ENCODE assay signal across 11 cellular contexts in genomic region chr2:207156451-207157161, GRCh38. TPM values are rescaled to one million over a fixed set of nuclear protein-coding genes. Genes with fewer than 3 reads are reported as not detected.
DNase-seq lines count a peak whose midpoint lies in the region; ATAC-seq, FAIRE-seq and TF ChIP-seq lines count a peak whose summit lies in the region.
"Had no signal": no experiment of that assay in that cellular context is flagged by ENCODE, and none has a peak within 500 bp of the region (broad histone marks: within the 10 kb centered on the region; RNA-seq: fewer than 3 reads in every experiment).

No MANE protein-coding gene starts in this region.

- RAD21 ChIA-PET in GM12878 (lab: Charles Lee; ENCODE audit: unreplicated experiment), result interaction anchor here (0.6 to 2.6 kb wide), 2 partner anchors 9 to 14 kb away, joined by 3 to 22 read pairs; partner anchors contain the start of gene KLF7

- POLR2A ChIA-PET in GM12878 (lab: Charles Lee), result interaction anchor here (1.5 to 5.5 kb wide), 4 partner anchors 9 to 22 kb away, joined by 4 to 46 read pairs (median 14); partner anchors contain the start of gene KLF7

- no peak for FAIRE-seq in GM12878 (lab: Jason Lieb, UNC)

- TF ChIP-seq POLR2A in GM12878 (IDR thresholded peaks at IDR 0.05; ENCODE audit: low read depth, low read length) (no peak), stomach (IDR thresholded peaks at IDR 0.05) (no peak)

- in situ Hi-C loops in GM12878 (cut with MboI), result no loop called here

- H3K4me3 ChIP-seq in GM12878 (no peak overlapping the region), stomach (no peak overlapping the region)
- H3K4me3 ChIP-seq: BLaER1 treated with 17β-estradiol and CSF1 and Interleukin-3, amounts not matched to agents 10 nM and 100 nM; SJCRH30 had no signal

- TF ChIP-seq CTCF in GM12878 (IDR thresholded peaks at IDR 0.05 in 2 of 3, conservative IDR thresholded peaks at IDR 0.05 in 1 of 3; ENCODE audit: control insufficient read depth in 2 of 3, extremely low read depth in 1 of 3, insufficient read depth in 1 of 3, low read depth in 3 of 3, low read length in 3 of 3), result no peak
- TF ChIP-seq CTCF in stomach (IDR thresholded peaks at IDR 0.05), result no peak

- peaks cover 28% of the 10 kb centered on the region for H3K4me1 ChIP-seq in GM12878 (ENCODE audit: control insufficient read depth, insufficient read depth, low read length)
- H3K4me1 ChIP-seq in stomach, result peaks cover 23 to 100% (median 71%) of the 10 kb centered on the region in 4 donors

- H3K4me1 Mint-ChIP-seq in activated naive CD4-positive, alpha-beta T cell treated with anti-CD3 and anti-CD28 coated beads, Interleukin-2, amount 10 ng/mL, durations not matched to agents 7 days and 5 days, result peaks cover 96% of the 10 kb centered on the region

- TF ChIP-seq EP300 in GM12878 (IDR thresholded peaks at IDR 0.05; ENCODE audit: borderline replicate concordance in 1 of 2, control insufficient read depth in 1 of 2, low read depth in 2 of 2, low read length in 2 of 2), result peak in 1 of 2 experiments; percentile 80; a peak in 1 of 4 replicates
- no peak for TF ChIP-seq EP300 in stomach (IDR thresholded peaks at IDR 0.05)

- no peak overlapping the region for H2AFZ ChIP-seq in GM12878 (ENCODE audit: control insufficient read depth, low read depth, low read length)

- DNase-seq in activated naive CD4-positive, alpha-beta T cell treated with anti-CD3 and anti-CD28 coated beads, Interleukin-2, amount 10 ng/mL, durations not matched to agents 7 days and 5 days, result no peak
- DNase-seq in activated naive CD4-positive, alpha-beta T cell (lab: John Stamatoyannopoulos, UW), result no peak
- no peak for DNase-seq in GM12878 (ENCODE audit: low read depth, low spot score)
- DNase-seq in stomach, result no peak
- no peak for DNase-seq in DMS79 (lab: John Stamatoyannopoulos, UW)
- DNase-seq in COLO668 (lab: John Stamatoyannopoulos, UW; ENCODE audit: unreplicated experiment), result no peak
- DNase-seq in substantia nigra (lab: John Stamatoyannopoulos, UW), result no peak
- DNase-seq: cerebellar nuclear complex, SJCRH30 had no signal

- peak; percentile 77 for ATAC-seq in HG03039 (IDR thresholded peaks at IDR 0.05; ENCODE audit: unreplicated experiment)
- peak; percentile 78 for ATAC-seq in GM12878

- intact Hi-C loops in GM12878 (cut with micrococcal nuclease; ENCODE audit: unreplicated experiment), result no loop called here
- intact Hi-C loops in stomach (cut with DNase I; ENCODE audit: low total_unique reads), result no loop called here

- SMC1A ChIA-PET in GM12878 (lab: Charles Lee; ENCODE audit: uncharacterized antibody, unreplicated experiment), result interaction anchor here (0.6 to 7.2 kb wide), 11 partner anchors 10 to 442 kb away, joined by 3 to 61 read pairs (median 4); partner anchors contain the start of gene KLF7

- WGBS in GM12878 (ENCODE audit: insufficient coverage, insufficient replicate concordance, low lambda C conversion rate, missing lambda C conversion rate), result under 1% methylated on average over 5 of the region's 5 CpGs
- WGBS in stomach, 5 donors, result 60 to 81% (median 75%) methylated on average over 5 of the region's 5 CpGs

- H3K27ac Mint-ChIP-seq in activated naive CD4-positive, alpha-beta T cell treated with anti-CD3 and anti-CD28 coated beads, Interleukin-2, amount 10 ng/mL, durations not matched to agents 7 days and 5 days, result peak overlapping the region; percentile 82

- peaks cover 62% of the 10 kb centered on the region for H3K79me2 ChIP-seq in GM12878 (ENCODE audit: control insufficient read depth, insufficient read depth, low read length)

- peak; percentile 16; the same call in 1 of the 2 replicates for TF ChIP-seq RAD21 in GM12878 (IDR thresholded peaks at IDR 0.05; ENCODE audit: insufficient read depth, low read depth, low read length)

- CTCF ChIA-PET in activated naive CD4-positive, alpha-beta T cell treated with anti-CD3 and anti-CD28 coated beads, Interleukin-2, amount 10 ng/mL, durations not matched to agents 7 days and 5 days (lab: Charles Lee), result interaction anchor here (1.0 to 3.1 kb wide), 4 partner anchors 9 to 350 kb away, joined by 3 to 15 read pairs (median 6); partner anchors contain the start of gene KLF7
- CTCF ChIA-PET in GM12878 (lab: Yijun Ruan, JAX), result interaction anchor here (1.1 to 6.5 kb wide), 5 partner anchors 13 to 182 kb away, joined by 3 to 36 read pairs (median 4); no protein-coding TSS in a partner anchor

- H3K9me3 Mint-ChIP-seq in activated naive CD4-positive, alpha-beta T cell treated with anti-CD3 and anti-CD28 coated beads, Interleukin-2, amount 10 ng/mL, durations not matched to agents 7 days and 5 days, result no peaks in the 10 kb centered on the region

- H3K9me3 ChIP-seq in GM12878 (replicated peaks; ENCODE audit: control insufficient read depth, insufficient read depth, low read length) (no peaks in the 10 kb centered on the region), stomach (no peaks in the 10 kb centered on the region)
- H3K9me3 ChIP-seq: BLaER1 treated with 17β-estradiol and CSF1 and Interleukin-3, amounts not matched to agents 10 nM and 100 nM; SJCRH30 had no signal

- no peak overlapping the region for H3K27ac ChIP-seq in GM12878 (ENCODE audit: control insufficient read depth, insufficient read depth)
- H3K27ac ChIP-seq in stomach, result peak overlapping the region in 3 of 5 donors; percentile 9 to 47 (median 13)
- H3K27ac ChIP-seq in substantia nigra (ENCODE audit: low read depth, low read length, poor library complexity, severe bottlenecking), result no peak overlapping the region
- H3K27ac ChIP-seq: SJCRH30 had no signal

- H4K20me1 ChIP-seq in GM12878 (ENCODE audit: control insufficient read depth, insufficient read depth), result no peaks in the 10 kb centered on the region
- H4K20me1 ChIP-seq: BLaER1 treated with 17β-estradiol and CSF1 and Interleukin-3, amounts not matched to agents 10 nM and 100 nM had no signal

- H3K4me3 Mint-ChIP-seq in activated naive CD4-positive, alpha-beta T cell treated with anti-CD3 and anti-CD28 coated beads, Interleukin-2, amount 10 ng/mL, durations not matched to agents 7 days and 5 days, result peak overlapping the region; percentile 10

- no peaks in the 10 kb centered on the region for H3K27me3 ChIP-seq in GM12878 (replicated peaks in 1 of 2; ENCODE audit: control insufficient read depth in 2 of 2, insufficient read depth in 2 of 2, low read length in 1 of 2)
- no peaks in the 10 kb centered on the region for H3K27me3 ChIP-seq in stomach
- H3K27me3 ChIP-seq: SJCRH30 had no signal

- H3K36me3 ChIP-seq in GM12878 (ENCODE audit: control insufficient read depth in 2 of 2, insufficient read depth in 2 of 2, low read length in 1 of 2) (no peaks in the 10 kb centered on the region), stomach (no peaks in the 10 kb centered on the region)
- H3K36me3 ChIP-seq: BLaER1 treated with 17β-estradiol and CSF1 and Interleukin-3, amounts not matched to agents 10 nM and 100 nM; SJCRH30 had no signal

- H3K9ac ChIP-seq in GM12878 (ENCODE audit: control insufficient read depth, insufficient read depth, low read length), result no peak overlapping the region
- H3K9ac ChIP-seq: BLaER1 treated with 17β-estradiol and CSF1 and Interleukin-3, amounts not matched to agents 10 nM and 100 nM had no signal

- peak overlapping the region; percentile 62; the same call in 1 of the 2 replicates for H3K4me2 ChIP-seq in GM12878 (ENCODE audit: control insufficient read depth, insufficient read depth)

- BruUV-seq in GM12878 (replicated peaks; lab: Mats Ljungman, UMichigan), result no TSS peak

- peaks cover 85% of the 10 kb centered on the region for H3K36me3 Mint-ChIP-seq in activated naive CD4-positive, alpha-beta T cell treated with anti-CD3 and anti-CD28 coated beads, Interleukin-2, amount 10 ng/mL, durations not matched to agents 7 days and 5 days

- no peaks in the 10 kb centered on the region for H3K27me3 Mint-ChIP-seq in activated naive CD4-positive, alpha-beta T cell treated with anti-CD3 and anti-CD28 coated beads, Interleukin-2, amount 10 ng/mL, durations not matched to agents 7 days and 5 days

TF ChIP-seq in GM12878, 131 proteins besides CTCF, POLR2A, EP300 and RAD21 (continues in another document):
- no peak for TF ChIP-seq MYB (IDR thresholded peaks at IDR 0.05; ENCODE audit: borderline replicate concordance, low read depth, low read length)
- TF ChIP-seq KAT2A (conservative IDR thresholded peaks at IDR 0.05; ENCODE audit: control insufficient read depth, low read depth, low read length), result no peak
- TF ChIP-seq NR2C2 (IDR thresholded peaks at IDR 0.05; ENCODE audit: borderline replicate concordance, control insufficient read depth, insufficient read length, low read depth), result no peak
- no peak for TF ChIP-seq LARP7 (IDR thresholded peaks at IDR 0.05)
- TF ChIP-seq MAX (IDR thresholded peaks at IDR 0.05; ENCODE audit: low read depth, low read length), result no peak

RNA-seq across cellular contexts. Expression of gene KLF7, which starts 9.1 kb away (rescaled TPM):
- total RNA-seq in GM12878 (2013; cell fraction: nucleolus; rRNA removed), result 51.2 and 57.3 TPM in 2 replicates
- total RNA-seq in GM12878 (2014; rRNA removed) (8.1 and 10.8 TPM in 2 replicates), GM12878 (2014; rRNA removed; fragmentation: Illumina TruSeq; extraction: Trizol) (7.6 and 8.1 TPM in 2 replicates), GM12878 (2021) (20.6 and 24.8 TPM in 2 replicates), stomach (10 to 100 TPM in 3 of 5 donors, 1 to 10 TPM in 2; 5.2 to 33.0 (median 13.8) TPM)
- 6.5 TPM for polyA plus RNA-seq in GM12878 (2011; ENCODE audit: low read depth)
- polyA plus RNA-seq in GM12878 (2011; rRNA removed) (4.7 and 6.4 TPM in 2 replicates), GM12878 (2014; fragmentation: Illumina TruSeq; extraction: Trizol) (13.3 and 20.5 TPM in 2 replicates), GM12878 (2014; fragmentation: Nextera tagmentation; extraction: Ambion mirVana) (1 to 10 TPM; 2.4 to 3.3 TPM), GM12878 (2014; rRNA removed) (9.4 and 10.7 TPM in 2 replicates), GM12878 (2016; fragmentation: Nextera tagmentation; extraction: Ambion mirVana) (10 to 100 TPM in 1 of 2 experiments, 1 to 10 TPM in 1; 5.6 to 10.2 TPM), stomach (1 to 10 TPM; 2.7 to 4.7 (median 3.1) TPM)
- polyA plus RNA-seq in GM12878 (2011; cell fraction: cytosol; rRNA removed), result 5.4 and 5.7 TPM in 2 replicates
- polyA plus RNA-seq in GM12878 (2011; cell fraction: nucleus; rRNA removed), result 11.2 and 11.5 TPM in 2 replicates
- 6.8 and 7.9 TPM in 2 replicates for polyA plus RNA-seq in GM12878 (2012)
- polyA minus RNA-seq in GM12878 (2011; rRNA and poly(A)+ RNA removed), result 8.9 and 12.7 TPM in 2 replicates
- polyA minus RNA-seq in GM12878 (2011; cell fraction: cytosol; rRNA and poly(A)+ RNA removed), result 1.7 and 3.4 TPM in 2 replicates
- 7.1 and 10.4 TPM in 2 replicates for polyA minus RNA-seq in GM12878 (2011; cell fraction: nucleus; rRNA and poly(A)+ RNA removed)

Comparison
In these comparisons a context has a peak if more than half of its experiments do, and no peak if none do; other contexts are left out.
1. H3K27ac ChIP-seq: peak in stomach (3 of 5); none in GM12878 (single experiment) and substantia nigra (single experiment).